13 cellular contexts compared by ENCODE assay signal in genomic region chr14:55327179-55327578, GRCh38. TPM values are rescaled to one million over a fixed set of nuclear protein-coding genes. Genes with fewer than 3 reads are reported as not detected.
DNase-seq lines count a peak whose midpoint lies in the region; ATAC-seq, FAIRE-seq and TF ChIP-seq lines count a peak whose summit lies in the region.
"Had no signal": no experiment of that assay in that cellular context is flagged by ENCODE, and none has a peak within 500 bp of the region (broad histone marks: within the 10 kb centered on the region; RNA-seq: fewer than 3 reads in every experiment).

No MANE protein-coding gene starts in this region.

- no peak for TF ChIP-seq EP300 in K562 (IDR thresholded peaks at IDR 0.05; ENCODE audit: low read length)

- no peak for TF ChIP-seq CTCF in K562 (IDR thresholded peaks at IDR 0.05 in 2 of 3, conservative IDR thresholded peaks at IDR 0.05 in 1 of 3; ENCODE audit: insufficient read depth in 2 of 3, low read depth in 1 of 3, low read length in 3 of 3)
- TF ChIP-seq CTCF in spleen (IDR thresholded peaks at IDR 0.05 in 8 of 11, conservative IDR thresholded peaks at IDR 0.05 in 3 of 11), result no peak
- TF ChIP-seq CTCF in neural progenitor cell (IDR thresholded peaks at IDR 0.05), result no peak

- H3K9me3 Mint-ChIP-seq in neural progenitor cell, result peaks cover 9% of the 10 kb centered on the region

- TF ChIP-seq POLR2A in K562 (conservative IDR thresholded peaks at IDR 0.05) (no peak), spleen (IDR thresholded peaks at IDR 0.05) (no peak)

- H3K27ac ChIP-seq in K562 (ENCODE audit: extremely low read depth, low read depth, low read length), result no peak overlapping the region
- peak overlapping the region in 2 of 8 donors; percentile 19 to 60 for H3K27ac ChIP-seq in spleen
- no peak overlapping the region for H3K27ac ChIP-seq in neural progenitor cell
- H3K27ac ChIP-seq: left lung, right atrium auricular region had no signal

- no peaks in the 10 kb centered on the region for H3K27me3 Mint-ChIP-seq in neural progenitor cell (ENCODE audit: insufficient read depth, low read depth)

- H3K9me1 ChIP-seq in K562 (ENCODE audit: control insufficient read depth, insufficient read depth, low read length), result no peaks in the 10 kb centered on the region

- in situ Hi-C loops in K562 (cut with MboI), result no loop called here

- H3K36me3 Mint-ChIP-seq in neural progenitor cell, result peaks cover 12% of the 10 kb centered on the region

- H2AFZ ChIP-seq in K562 (ENCODE audit: low read depth, low read length) (no peak overlapping the region), neural progenitor cell (replicated peaks) (no peak overlapping the region)

- no peak overlapping the region for H3K27ac Mint-ChIP-seq in neural progenitor cell

- H3K9ac ChIP-seq in K562 (ENCODE audit: insufficient read depth in 1 of 2, low read depth in 2 of 2, low read length in 2 of 2), result no peak overlapping the region
- no peak overlapping the region for H3K9ac ChIP-seq in neural progenitor cell

- CTCF ChIA-PET in K562 (lab: Yijun Ruan, JAX; ENCODE audit: low intra/inter-chr PET ratio), result no interaction called here

- no TSS peak for BruUV-seq in K562 (replicated peaks; lab: Mats Ljungman, UMichigan)

- H3K9me3 ChIP-seq in K562 (replicated peaks; ENCODE audit: control insufficient read depth, insufficient read depth, low read depth, low read length) (no peaks in the 10 kb centered on the region), spleen (peaks cover 0 to 7% (median 0%) of the 10 kb centered on the region in 8 donors), neural progenitor cell (ENCODE audit: low read depth) (no peaks in the 10 kb centered on the region)
- H3K9me3 ChIP-seq: left lung, right atrium auricular region had no signal

- POLR2A ChIA-PET in K562 (lab: Yijun Ruan, JAX), result no interaction called here

- intact Hi-C loops in K562 (cut with micrococcal nuclease), result no loop called here
- intact Hi-C loops in spleen (cut with DNase I; ENCODE audit: low total_unique reads), result no loop called here

- peaks cover 6% of the 10 kb centered on the region for H3K4me1 Mint-ChIP-seq in neural progenitor cell

- H3F3A ChIP-seq in neural progenitor cell (ENCODE audit: low read depth), result peaks cover 9% of the 10 kb centered on the region

- H4K20me1 ChIP-seq in K562 (replicated peaks; ENCODE audit: control insufficient read depth, insufficient read depth, low read length) (no peaks in the 10 kb centered on the region; the same call in none of the 2 replicates), neural progenitor cell (ENCODE audit: low read depth) (peaks cover 10% of the 10 kb centered on the region)

- TF ChIP-seq RAD21 in K562 (CRISPR knock-in tag; conservative IDR thresholded peaks at IDR 0.05 in 1 of 2, IDR thresholded peaks at IDR 0.05 in 1 of 2), result no peak

- H3K4me3 ChIP-seq in K562 (no peak overlapping the region), spleen (no peak overlapping the region), neural progenitor cell (no peak overlapping the region)
- H3K4me3 ChIP-seq: left lung, right atrium auricular region had no signal

- DNase-seq in K562 (ENCODE audit: extremely low read depth in 1 of 4, low spot score in 3 of 4), result no peak
- no peak for DNase-seq in activated CD8-positive, alpha-beta memory T cell treated with anti-CD3 and anti-CD28 coated beads, Interleukin-2, amount 50 U/mL, for 4 hours
- no peak for DNase-seq in spleen
- no peak for DNase-seq in neural progenitor cell (ENCODE audit: low spot score)
- DNase-seq in LoVo (ENCODE audit: low spot score), result no peak
- DNase-seq: amygdala; left lung; stimulated activated CD8-positive, alpha-beta memory T cell treated with anti-CD3 and anti-CD28 coated beads, Interleukin-4, amount 100 ng/mL, for 48 hours had no signal

- H3K36me3 ChIP-seq in K562 (ENCODE audit: control insufficient read depth, insufficient read depth, low read length) (no peaks in the 10 kb centered on the region), spleen (peaks cover 0 to 4% (median 0%) of the 10 kb centered on the region in 6 donors), neural progenitor cell (no peaks in the 10 kb centered on the region)
- H3K36me3 ChIP-seq: left lung, right atrium auricular region had no signal

- peak; percentile 88 for ATAC-seq in GM18502 (IDR thresholded peaks at IDR 0.05; ENCODE audit: poor library complexity, unreplicated experiment)
- ATAC-seq in GM21360 (IDR thresholded peaks at IDR 0.05; ENCODE audit: unreplicated experiment), result peak; percentile 75
- ATAC-seq in HG03159 (IDR thresholded peaks at IDR 0.05; ENCODE audit: unreplicated experiment), result peak; percentile 73
- peak; percentile 49 for ATAC-seq in K562
- ATAC-seq: esophagus mucosa, left lung had no signal

- H3K27me3 ChIP-seq in K562 (ENCODE audit: control insufficient read depth in 2 of 2, insufficient read depth in 2 of 2, low read length in 2 of 2), result no peaks in the 10 kb centered on the region
- H3K27me3 ChIP-seq in spleen (replicated peaks in 1 of 7), result no peaks in the 10 kb centered on the region
- no peaks in the 10 kb centered on the region for H3K27me3 ChIP-seq in neural progenitor cell
- H3K27me3 ChIP-seq: left lung, right atrium auricular region had no signal

- no peak for FAIRE-seq in K562 (lab: Jason Lieb, UNC)

- H3K4me2 ChIP-seq in K562 (ENCODE audit: insufficient read depth, low read length), result no peak overlapping the region
- H3K4me2 ChIP-seq in neural progenitor cell, result no peak overlapping the region

- peaks cover 47% of the 10 kb centered on the region for H3K79me2 ChIP-seq in K562 (ENCODE audit: control insufficient read depth, insufficient read depth, low read length)
- H3K79me2 ChIP-seq in neural progenitor cell (ENCODE audit: low read depth), result peaks cover 50% of the 10 kb centered on the region

- H3K4me3 Mint-ChIP-seq in neural progenitor cell, result no peak overlapping the region

- H3K4me1 ChIP-seq in K562 (replicated peaks in 1 of 2; ENCODE audit: control insufficient read depth in 2 of 2, insufficient read depth in 2 of 2, low read length in 2 of 2) (peaks cover 0 to 2% of the 10 kb centered on the region in 2 experiments; a peak in 3 of 5 replicates), spleen (peaks cover 6 to 57% (median 29%) of the 10 kb centered on the region in 6 donors), neural progenitor cell (peaks cover 18% of the 10 kb centered on the region)

- WGBS in K562 (ENCODE audit: insufficient coverage, low coverage, missing lambda C conversion rate), result 18% methylated on average over 1 of the region's 1 CpG
- WGBS in spleen, 5 donors, result 19 to 38% (median 33%) methylated on average over 1 of the region's 1 CpG

TF ChIP-seq in K562, 482 proteins besides CTCF, POLR2A, EP300 and RAD21:
- TF ChIP-seq ZNF184 (CRISPR knock-in tag; IDR thresholded peaks at IDR 0.05), result peak; percentile 82
- no peak for TF ChIP-seq CHD2 (IDR thresholded peaks at IDR 0.05; ENCODE audit: low read depth, low read length)
- no peak for TF ChIP-seq ZKSCAN3 (CRISPR knock-in tag; IDR thresholded peaks at IDR 0.05)
- no peak for TF ChIP-seq ARID1B (IDR thresholded peaks at IDR 0.05)
- TF ChIP-seq ZNF785 (CRISPR knock-in tag; IDR thresholded peaks at IDR 0.05), result no peak

RNA-seq across cellular contexts. Expression of gene FBXO34, which starts 56.0 kb away (rescaled TPM):
- 20.0 and 27.1 TPM in 2 replicates for total RNA-seq in K562 (2011; cell fraction: chromatin; rRNA removed; ENCODE audit: low replicate concordance)
- 14.5 and 16.6 TPM in 2 replicates for total RNA-seq in K562 (2011; cell fraction: nucleolus; rRNA removed)
- total RNA-seq in K562 (2011; cell fraction: nucleoplasm; rRNA removed), result 13.1 and 15.4 TPM in 2 replicates
- total RNA-seq in K562 (2014; rRNA removed), result 14.0 and 15.1 TPM in 2 replicates
- total RNA-seq in K562 (2014; rRNA removed; fragmentation: Illumina TruSeq; extraction: Trizol), result 19.0 and 21.2 TPM in 2 replicates
- 17.1 and 18.0 TPM in 2 replicates for total RNA-seq in K562 (2015; rRNA removed; fragmentation: Illumina TruSeq; extraction: Trizol)
- 16.5 and 16.9 TPM in 2 replicates for total RNA-seq in K562 (2021)
- polyA plus RNA-seq in K562 (2011; rRNA removed), result 20.4 and 24.9 TPM in 2 replicates
- polyA plus RNA-seq in K562 (2011; cell fraction: cytosol; rRNA removed), result 10.5 and 13.3 TPM in 2 replicates
- polyA plus RNA-seq in K562 (2011; cell fraction: nucleus; rRNA removed), result 14.1 and 45.0 TPM in 2 replicates
- polyA plus RNA-seq in K562 (2012), result 13.0 and 13.2 TPM in 2 replicates
- polyA plus RNA-seq in K562 (2014; fragmentation: Illumina TruSeq; extraction: Trizol), result 13.3 and 16.2 TPM in 2 replicates
- 10 to 100 TPM in 1 of 2 experiments, 1 to 10 TPM in 1; 6.3 to 10.8 TPM for polyA plus RNA-seq in K562 (2014; fragmentation: Nextera tagmentation; extraction: Ambion mirVana)
- polyA plus RNA-seq in K562 (2014; rRNA removed), result 15.3 and 15.9 TPM in 2 replicates
- 27.0 and 33.6 TPM in 2 replicates for polyA minus RNA-seq in K562 (2011; rRNA and poly(A)+ RNA removed)
- 8.1 and 13.3 TPM in 2 replicates for polyA minus RNA-seq in K562 (2011; cell fraction: cytosol; rRNA and poly(A)+ RNA removed)
- 9.3 and 31.9 TPM in 2 replicates for polyA minus RNA-seq in K562 (2011; cell fraction: nucleus; rRNA and poly(A)+ RNA removed)
- 10 to 100 TPM; 23.8 to 46.0 (median 32.6) TPM for total RNA-seq in spleen
- polyA plus RNA-seq in spleen, result 1 to 10 TPM; 5.8 to 9.4 (median 7.9) TPM
- 23.2 and 23.7 TPM in 2 replicates for total RNA-seq in neural progenitor cell (ENCODE audit: low replicate concordance)
